In the genomic region with DNA sequence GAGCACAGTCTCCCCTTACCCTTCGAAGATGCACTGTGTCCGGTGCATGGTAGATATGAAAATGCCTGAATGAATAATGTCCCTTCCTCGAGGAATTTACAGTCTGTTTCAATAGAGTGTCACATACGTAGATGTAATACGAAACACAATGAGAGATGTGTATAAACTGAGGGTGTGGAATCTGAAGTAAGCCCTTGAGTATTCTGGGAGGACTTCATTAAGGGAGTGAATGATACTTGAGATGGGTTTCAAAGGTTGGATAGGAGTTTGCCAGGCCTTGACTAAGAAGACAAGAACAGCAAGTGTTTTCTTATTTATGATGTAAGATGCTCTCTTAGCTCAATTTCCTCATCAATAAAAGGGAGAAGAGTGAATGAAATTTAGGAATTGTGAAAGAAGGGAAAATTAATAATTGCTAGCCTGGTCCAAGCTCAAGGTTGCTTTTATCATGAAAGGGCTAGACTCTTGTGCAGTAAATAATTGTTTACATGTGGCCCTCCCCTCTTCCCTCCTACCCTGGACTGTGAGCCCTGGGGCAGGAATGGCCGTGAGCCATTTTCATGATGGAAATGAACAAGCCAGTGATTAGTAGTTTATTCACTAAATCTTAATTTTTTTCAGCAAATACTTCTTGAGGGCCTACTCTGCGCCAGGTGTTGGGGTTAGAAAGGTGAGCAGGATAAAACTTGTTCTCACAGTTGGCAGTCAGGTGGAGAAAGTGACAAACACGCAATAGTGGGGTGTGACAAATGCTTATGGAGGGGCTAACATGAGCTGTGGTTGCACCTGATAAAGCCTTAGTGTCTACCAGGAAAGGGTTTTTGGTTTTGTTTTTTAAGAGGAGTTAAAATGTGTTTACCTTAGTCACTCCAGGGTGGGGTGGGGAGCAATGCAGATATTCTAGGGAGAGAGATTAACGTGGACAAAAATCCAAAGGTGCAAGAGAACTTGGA, we compare ENCODE assay signal across 6 cellular contexts. TPM values are rescaled to one million over a fixed set of nuclear protein-coding genes. Genes with fewer than 3 reads are reported as not detected.
DNase-seq lines count a peak whose midpoint lies in the region; TF ChIP-seq lines count a peak whose summit lies in the region.

No MANE protein-coding gene starts in this region.

- H3K4me3 Mint-ChIP-seq in activated naive CD4-positive, alpha-beta T cell treated with anti-CD3 and anti-CD28 coated beads, Interleukin-2, amount 50 U/mL, for 24 hours: peak overlapping the region; percentile 95

- H3K4me1 ChIP-seq in suprapubic skin (peaks cover 29% of the 10 kb centered on the region), vagina (peaks cover 25% of the 10 kb centered on the region)

- no peak for TF ChIP-seq CTCF in suprapubic skin (IDR thresholded peaks at IDR 0.05)
- TF ChIP-seq CTCF in vagina (IDR thresholded peaks at IDR 0.05): no peak

- 58% methylated on average over 9 of the region's 9 CpGs for WGBS in suprapubic skin

- H3K27ac ChIP-seq in epithelial cell of prostate (peak overlapping the region; percentile 24), suprapubic skin (no peak overlapping the region), vagina (no peak overlapping the region)

- H3K9me3 Mint-ChIP-seq in activated naive CD4-positive, alpha-beta T cell treated with anti-CD3 and anti-CD28 coated beads, Interleukin-2, amount 50 U/mL, for 24 hours: no peaks in the 10 kb centered on the region

- intact Hi-C loops in vagina (cut with DNase I): no loop called here

- peak overlapping the region; percentile 93 for H3K4me3 ChIP-seq in suprapubic skin
- H3K4me3 ChIP-seq in vagina: peak overlapping the region in 1 of 2 donors; percentile 69

- peaks cover 36% of the 10 kb centered on the region for H3K4me1 Mint-ChIP-seq in activated naive CD4-positive, alpha-beta T cell treated with anti-CD3 and anti-CD28 coated beads, Interleukin-2, amount 50 U/mL, for 24 hours

- no peak for DNase-seq in activated naive CD4-positive, alpha-beta T cell (lab: John Stamatoyannopoulos, UW)
- DNase-seq in epithelial cell of prostate (ENCODE audit: low read depth, low spot score) (no peak), suprapubic skin (ENCODE audit: low spot score in 2 of 2) (no peak), KG1 (lab: John Stamatoyannopoulos, UW) (no peak), vagina (ENCODE audit: extremely low spot score in 2 of 2) (no peak)

- peaks cover 7% of the 10 kb centered on the region for H3K36me3 Mint-ChIP-seq in activated naive CD4-positive, alpha-beta T cell treated with anti-CD3 and anti-CD28 coated beads, Interleukin-2, amount 50 U/mL, for 24 hours

- H3K9me3 ChIP-seq in suprapubic skin: no peaks in the 10 kb centered on the region
- H3K9me3 ChIP-seq in vagina: no peaks in the 10 kb centered on the region

- TF ChIP-seq EP300 in suprapubic skin (IDR thresholded peaks at IDR 0.05): no peak

- TF ChIP-seq POLR2A in suprapubic skin (IDR thresholded peaks at IDR 0.05) (no peak), vagina (IDR thresholded peaks at IDR 0.05) (no peak)

- peaks cover 4% of the 10 kb centered on the region for H3K36me3 ChIP-seq in suprapubic skin
- H3K36me3 ChIP-seq in vagina: peaks cover 0 to 6% of the 10 kb centered on the region in 2 donors

- H3K27ac Mint-ChIP-seq in activated naive CD4-positive, alpha-beta T cell treated with anti-CD3 and anti-CD28 coated beads, Interleukin-2, amount 50 U/mL, for 24 hours: peak overlapping the region; percentile 47

- H3K27me3 ChIP-seq in suprapubic skin (no peaks in the 10 kb centered on the region), vagina (no peaks in the 10 kb centered on the region)

- no peaks in the 10 kb centered on the region for H3K27me3 Mint-ChIP-seq in activated naive CD4-positive, alpha-beta T cell treated with anti-CD3 and anti-CD28 coated beads, Interleukin-2, amount 50 U/mL, for 24 hours

RNA-seq across cellular contexts. Expression of a gene that starts 1.6 kb away (rescaled TPM):
- 10 to 100 TPM; 42.8 to 65.7 (median 55.1) TPM for total RNA-seq in suprapubic skin
- total RNA-seq in vagina: 18.9 TPM

RNA-seq across cellular contexts. Expression of a gene that starts 14.1 kb away (rescaled TPM):
- total RNA-seq in suprapubic skin: under 1 TPM in 1 of 4 donors, not detected in 3; 0.89 TPM
- total RNA-seq in vagina: not detected

RNA-seq across cellular contexts. Expression of a gene that starts 14.2 kb away (rescaled TPM):
- total RNA-seq in suprapubic skin (100 to 1,000 TPM in 3 of 4 donors, 10 to 100 TPM in 1; 98.4 to 180 (median 125) TPM), vagina (87.7 TPM)

RNA-seq across cellular contexts. Expression of a gene that starts 19.9 kb away (rescaled TPM):
- total RNA-seq in suprapubic skin (1 to 10 TPM in 3 of 4 donors, not detected in 1; 1.1 to 6.8 (median 3.7) TPM), vagina (20.4 TPM)

RNA-seq across cellular contexts. Expression of a gene that starts 23.8 kb away (rescaled TPM):
- total RNA-seq in suprapubic skin (10 to 100 TPM; 23.3 to 35.2 (median 23.8) TPM), vagina (23.6 TPM)
